ENCODE assay signal across 25 cellular contexts in genomic region chr21:42154237-42155044, GRCh38.
"Had no signal": no experiment of that assay in that cellular context is flagged by ENCODE, and none has a peak within 500 bp of the region (broad histone marks: within the 10 kb centered on the region; RNA-seq: fewer than 3 reads in every experiment).

No MANE protein-coding gene starts in this region.

- H3K4me3 ChIP-seq: left ventricle myocardium inferior, sigmoid colon, smooth muscle cell, stomach, transverse colon, uterus had no signal

- H3K9me3 Mint-ChIP-seq: activated CD4-positive, alpha-beta T cell treated with anti-CD3 and anti-CD28 coated beads, Interleukin-2, amount 10 ng/mL, durations not matched to agents 7 days and 5 days; activated naive CD4-positive, alpha-beta T cell treated with anti-CD3 and anti-CD28 coated beads, Interleukin-2, amount 50 U/mL, for 72 hours; activated T-helper 1 cell treated with anti-CD3 and anti-CD28 coated beads, Interleukin-12 subunit alpha, Interleukin-12 subunit beta, Interleukin-2, Interleukin-4 antibody, amounts not matched to agents 30 ng/mL and 10 ng/mL and 1 ng/mL, durations not matched to agents 14 hours and 24 hours and 36 hours; brain; nephron; stimulated activated memory B cell treated with anti-CD40 and anti-IgM and Interleukin-4, amounts not matched to agents 10 μg/mL and 1 μg/mL and 100 μg/mL, for 72 hours; T-helper 1 cell treated with Interleukin-12 subunit alpha and Interleukin-12 subunit beta and Interleukin-4 antibody, amounts not matched to agents 30 μg/mL and 1 μg/mL, for 36 hours had no signal

- H3K4me3 Mint-ChIP-seq: activated CD4-positive, alpha-beta T cell treated with anti-CD3 and anti-CD28 coated beads, Interleukin-2, amount 10 ng/mL, durations not matched to agents 7 days and 5 days; activated T-helper 1 cell treated with anti-CD3 and anti-CD28 coated beads, Interleukin-12 subunit alpha, Interleukin-12 subunit beta, Interleukin-2, Interleukin-4 antibody, amounts not matched to agents 30 ng/mL and 10 ng/mL and 1 ng/mL, durations not matched to agents 14 hours and 24 hours and 36 hours; brain; nephron; stimulated activated memory B cell treated with anti-CD40 and anti-IgM and Interleukin-4, amounts not matched to agents 10 μg/mL and 1 μg/mL and 100 μg/mL, for 72 hours; T-helper 1 cell treated with Interleukin-12 subunit alpha and Interleukin-12 subunit beta and Interleukin-4 antibody, amounts not matched to agents 30 μg/mL and 1 μg/mL, for 36 hours had no signal

- DNase-seq: activated CD4-positive, alpha-beta T cell treated with anti-CD3 and anti-CD28 coated beads, Interleukin-2, amount 10 ng/mL, durations not matched to agents 7 days and 5 days; activated CD4-positive, CD25-positive, alpha-beta regulatory T cell; aorta; caudate nucleus; dermis blood vessel endothelial cell; effector CD8-positive, alpha-beta T cell; foreskin melanocyte; kidney glomerular epithelial cell; left ventricle myocardium inferior; mammary epithelial cell; occipital lobe; sigmoid colon; stimulated activated CD4-positive, alpha-beta T cell treated with anti-CD3 and anti-CD28 coated beads, Interleukin-15, amount 100 ng/mL, for 24 hours; stomach; T1000; transverse colon; uterus had no signal

- H3K36me3 ChIP-seq: left ventricle myocardium inferior, sigmoid colon, stomach, transverse colon, uterus had no signal

- H3K27me3 ChIP-seq: transverse colon had no signal

- H3K27ac Mint-ChIP-seq: activated CD4-positive, alpha-beta T cell treated with anti-CD3 and anti-CD28 coated beads, Interleukin-2, amount 10 ng/mL, durations not matched to agents 7 days and 5 days; activated naive CD4-positive, alpha-beta T cell treated with anti-CD3 and anti-CD28 coated beads, Interleukin-2, amount 50 U/mL, for 72 hours; activated T-helper 1 cell treated with anti-CD3 and anti-CD28 coated beads, Interleukin-12 subunit alpha, Interleukin-12 subunit beta, Interleukin-2, Interleukin-4 antibody, amounts not matched to agents 30 ng/mL and 10 ng/mL and 1 ng/mL, durations not matched to agents 14 hours and 24 hours and 36 hours; stimulated activated memory B cell treated with anti-CD40 and anti-IgM and Interleukin-4, amounts not matched to agents 10 μg/mL and 1 μg/mL and 100 μg/mL, for 72 hours; T-helper 1 cell treated with Interleukin-12 subunit alpha and Interleukin-12 subunit beta and Interleukin-4 antibody, amounts not matched to agents 30 μg/mL and 1 μg/mL, for 36 hours had no signal

- H3K27ac ChIP-seq: left ventricle myocardium inferior, sigmoid colon, stomach, transverse colon, uterus had no signal

- H3K4me2 ChIP-seq: smooth muscle cell had no signal

- H3K4me1 ChIP-seq: left ventricle myocardium inferior, uterus had no signal

- H3K27me3 Mint-ChIP-seq: activated CD4-positive, alpha-beta T cell treated with anti-CD3 and anti-CD28 coated beads, Interleukin-2, amount 10 ng/mL, durations not matched to agents 7 days and 5 days; brain had no signal

- H3K9me3 ChIP-seq: left ventricle myocardium inferior, sigmoid colon, stomach, transverse colon, uterus had no signal

- H3K36me3 Mint-ChIP-seq: activated naive CD4-positive, alpha-beta T cell treated with anti-CD3 and anti-CD28 coated beads, Interleukin-2, amount 50 U/mL, for 72 hours; brain; stimulated activated memory B cell treated with anti-CD40 and anti-IgM and Interleukin-4, amounts not matched to agents 10 μg/mL and 1 μg/mL and 100 μg/mL, for 72 hours had no signal

- H3K4me1 Mint-ChIP-seq: stimulated activated memory B cell treated with anti-CD40 and anti-IgM and Interleukin-4, amounts not matched to agents 10 μg/mL and 1 μg/mL and 100 μg/mL, for 72 hours had no signal

- ATAC-seq: activated naive CD4-positive, alpha-beta T cell treated with anti-CD3 and anti-CD28 coated beads, Interleukin-2, amount 50 U/mL, for 72 hours; esophagus mucosa; stimulated activated memory B cell treated with anti-CD40 and anti-IgM and Interleukin-4, amounts not matched to agents 10 μg/mL and 1 μg/mL and 100 μg/mL, for 72 hours had no signal
